In genomic region chr19:37692956-37693660, GRCh38 we compare ENCODE assay signal across 12 cellular contexts. TPM values are rescaled to one million over a fixed set of nuclear protein-coding genes. Genes with fewer than 3 reads are reported as not detected.
DNase-seq lines count a peak whose midpoint lies in the region; ATAC-seq and TF ChIP-seq lines count a peak whose summit lies in the region.
"Had no signal": no experiment of that assay in that cellular context is flagged by ENCODE, and none has a peak within 500 bp of the region (broad histone marks: within the 10 kb centered on the region; RNA-seq: fewer than 3 reads in every experiment).

No MANE protein-coding gene starts in this region.

- peaks cover 26% of the 10 kb centered on the region for H3K9me3 ChIP-seq in mesenchymal stem cell (ENCODE audit: control insufficient read depth, low read length)
- H3K9me3 ChIP-seq in upper lobe of left lung = peaks cover 1 to 38% (median 32%) of the 10 kb centered on the region in 4 donors

- H3K4me2 ChIP-seq in mesenchymal stem cell (ENCODE audit: low read length, poor library complexity, severe bottlenecking) = no peak overlapping the region

- H3K27ac Mint-ChIP-seq in activated T-cell treated with anti-CD3 and anti-CD28 coated beads, Interleukin-2, amount 50 U/mL, for 72 hours = no peak overlapping the region
- H3K27ac Mint-ChIP-seq in WTC11 = no peak overlapping the region

- H2BK5ac ChIP-seq in mesenchymal stem cell (ENCODE audit: low read depth, low read length, poor library complexity, severe bottlenecking) = no peak overlapping the region

- no peak overlapping the region for H4K8ac ChIP-seq in mesenchymal stem cell (ENCODE audit: low read length)

- H3K27me3 Mint-ChIP-seq in activated T-cell treated with anti-CD3 and anti-CD28 coated beads, Interleukin-2, amount 50 U/mL, for 72 hours (ENCODE audit: low read depth) = no peaks in the 10 kb centered on the region
- peaks cover 79% of the 10 kb centered on the region for H3K27me3 Mint-ChIP-seq in WTC11 (ENCODE audit: low read depth)

- no peak overlapping the region for H3K4ac ChIP-seq in mesenchymal stem cell (ENCODE audit: low read depth in 1 of 2, low read length in 2 of 2)

- peaks cover 20 to 30% of the 10 kb centered on the region in 2 donors for H3K36me3 Mint-ChIP-seq in activated T-cell treated with anti-CD3 and anti-CD28 coated beads, Interleukin-2, amount 50 U/mL, for 72 hours (ENCODE audit: insufficient read depth in 2 of 2)
- H3K36me3 Mint-ChIP-seq in WTC11 = peaks cover 15% of the 10 kb centered on the region

- no peak overlapping the region for H4K91ac ChIP-seq in mesenchymal stem cell (ENCODE audit: low read length)

- H3K27me3 ChIP-seq in mesenchymal stem cell (ENCODE audit: control insufficient read depth in 1 of 2, insufficient read depth in 1 of 2, low read length in 2 of 2) = no peaks in the 10 kb centered on the region
- no peaks in the 10 kb centered on the region for H3K27me3 ChIP-seq in upper lobe of left lung
- H3K27me3 ChIP-seq: tibial artery had no signal

- TF ChIP-seq EP300 in upper lobe of left lung (IDR thresholded peaks at IDR 0.05) = no peak

- WGBS in mesenchymal stem cell = 82% methylated on average over 11 of the region's 11 CpGs
- WGBS in upper lobe of left lung, 2 donors = 63 to 72% methylated on average over 11 of the region's 11 CpGs

- H3K4me3 ChIP-seq in mesenchymal stem cell (ENCODE audit: insufficient read depth in 1 of 2, low read depth in 1 of 2, low read length in 2 of 2) (no peak overlapping the region), upper lobe of left lung (no peak overlapping the region)

- peaks cover 3 to 14% of the 10 kb centered on the region in 2 donors for H3K9me3 Mint-ChIP-seq in activated T-cell treated with anti-CD3 and anti-CD28 coated beads, Interleukin-2, amount 50 U/mL, for 72 hours
- no peaks in the 10 kb centered on the region for H3K9me3 Mint-ChIP-seq in WTC11

- no peak overlapping the region for H3K14ac ChIP-seq in mesenchymal stem cell (ENCODE audit: low read length in 2 of 2)

- DNase-seq in activated T-cell treated with anti-CD3 and anti-CD28 coated beads, Interleukin-2, amount 50 U/mL, for 72 hours = no peak
- DNase-seq in activated T-cell treated with anti-CD3 and anti-CD28 coated beads, Interleukin-2, amount 50 U/mL, for 1 hour = no peak
- DNase-seq in WTC11 (ENCODE audit: low spot score) (no peak), inferior parietal cortex (ENCODE audit: extremely low spot score) (peak; percentile 20), superior temporal gyrus (ENCODE audit: extremely low spot score) (peak; percentile 73), mesenchymal stem cell (no peak), upper lobe of left lung (no peak)
- DNase-seq in effector CD8-positive, alpha-beta T cell (lab: John Stamatoyannopoulos, UW) = no peak
- DNase-seq: central memory CD4-positive, alpha-beta T cell; NCI-H1694 treated with DMSO at 0.1 percent for 48 hours; SIG-M5; tibial artery had no signal

- H3K4me1 Mint-ChIP-seq in activated T-cell treated with anti-CD3 and anti-CD28 coated beads, Interleukin-2, amount 50 U/mL, for 72 hours (ENCODE audit: low read depth) = peaks cover 19% of the 10 kb centered on the region
- peaks cover 15% of the 10 kb centered on the region for H3K4me1 Mint-ChIP-seq in WTC11

- H3K36me3 ChIP-seq in mesenchymal stem cell (ENCODE audit: control insufficient read depth in 1 of 2, insufficient read depth in 2 of 2, low read depth in 1 of 2, low read length in 2 of 2) (peaks cover 4 to 13% of the 10 kb centered on the region in 2 experiments), upper lobe of left lung (peaks cover 0 to 11% (median 5%) of the 10 kb centered on the region in 4 donors)

- no peak for ATAC-seq in activated T-cell treated with anti-CD3 and anti-CD28 coated beads, Interleukin-2, amount 50 U/mL, for 72 hours (replicated peaks in 1 of 2)
- no peak for ATAC-seq in WTC11
- no peak for ATAC-seq in upper lobe of left lung (ENCODE audit: low FRiP score in 2 of 2)

- no peak overlapping the region for H2BK120ac ChIP-seq in mesenchymal stem cell (ENCODE audit: low read depth, low read length)

- H2BK15ac ChIP-seq in mesenchymal stem cell (ENCODE audit: low read depth, poor library complexity, severe bottlenecking) = no peak overlapping the region

- no peak overlapping the region for H3K9ac ChIP-seq in mesenchymal stem cell (ENCODE audit: low read length)

- no peak for TF ChIP-seq POLR2A in upper lobe of left lung (IDR thresholded peaks at IDR 0.05)

- H3K23ac ChIP-seq in mesenchymal stem cell (ENCODE audit: low read length in 2 of 2) = no peak overlapping the region

- CTCF ChIA-PET in WTC11 (lab: Charles Lee) = interaction anchor here (0.9 to 1.6 kb wide), 2 partner anchors 27 to 33 kb away, joined by 3 to 7 read pairs; partner anchors contain the start of gene ZNF607

- POLR2A ChIA-PET in WTC11 (lab: Charles Lee) = interaction anchor here (1.0 kb wide), 1 partner anchor 209 kb away, joined by 3 read pairs; no protein-coding TSS in a partner anchor

- H2BK12ac ChIP-seq in mesenchymal stem cell (ENCODE audit: low read length in 2 of 2) = no peak overlapping the region

- no peak overlapping the region for H2AK5ac ChIP-seq in mesenchymal stem cell (ENCODE audit: low read length, severe bottlenecking)

- H3K27ac ChIP-seq in mesenchymal stem cell (ENCODE audit: low read length, poor library complexity, severe bottlenecking) (no peak overlapping the region), upper lobe of left lung (no peak overlapping the region)

- no peaks in the 10 kb centered on the region for H3K4me1 ChIP-seq in mesenchymal stem cell (ENCODE audit: control insufficient read depth, insufficient read depth, low read depth, low read length)
- H3K4me1 ChIP-seq in upper lobe of left lung = peaks cover 0 to 13% (median 1%) of the 10 kb centered on the region in 4 donors

- H3K4me3 Mint-ChIP-seq in activated T-cell treated with anti-CD3 and anti-CD28 coated beads, Interleukin-2, amount 50 U/mL, for 72 hours = peak overlapping the region; percentile 70 to 92
- H3K4me3 Mint-ChIP-seq in WTC11 = peak overlapping the region; percentile 91

- TF ChIP-seq CTCF in WTC11 (IDR thresholded peaks at IDR 0.05) = no peak
- TF ChIP-seq CTCF in upper lobe of left lung (IDR thresholded peaks at IDR 0.05) = no peak

- H3K79me1 ChIP-seq in mesenchymal stem cell (replicated peaks; ENCODE audit: low read length, poor library complexity, severe bottlenecking) = no peaks in the 10 kb centered on the region

- H2AFZ ChIP-seq in mesenchymal stem cell (ENCODE audit: low read depth, low read length) = no peak overlapping the region

- H3K18ac ChIP-seq in mesenchymal stem cell (ENCODE audit: low read depth in 1 of 2, low read length in 2 of 2) = no peak overlapping the region

TF ChIP-seq in WTC11, 78 proteins besides CTCF, POLR2A, EP300 and RAD21:
- no peak for TF ChIP-seq ZNF263 (CRISPR knock-in tag; IDR thresholded peaks at IDR 0.05; ENCODE audit: low read depth)
- TF ChIP-seq PRDM15 (CRISPR knock-in tag; IDR thresholded peaks at IDR 0.05) = no peak
- no peak for TF ChIP-seq ZBTB21 (CRISPR knock-in tag; IDR thresholded peaks at IDR 0.05; ENCODE audit: borderline replicate concordance)
- TF ChIP-seq ZNF396 (CRISPR knock-in tag; IDR thresholded peaks at IDR 0.05; ENCODE audit: borderline replicate concordance) = no peak
- no peak for TF ChIP-seq IRF1 (CRISPR knock-in tag; IDR thresholded peaks at IDR 0.05)
- no peak for TF ChIP-seq NFE2L1 (CRISPR knock-in tag; IDR thresholded peaks at IDR 0.05)

RNA-seq across cellular contexts. Expression of gene ZNF607, which starts 26.5 kb away (rescaled TPM):
- 10 to 100 TPM in 1 of 2 donors, 1 to 10 TPM in 1; 8.8 to 10.1 TPM for total RNA-seq in activated T-cell treated with anti-CD3 and anti-CD28 coated beads, Interleukin-2, amount 50 U/mL, for 72 hours
- total RNA-seq in WTC11 (2021) (17.5 to 21.2 TPM (median 20.7 TPM) in 3 replicates), upper lobe of left lung (10 to 100 TPM in 1 of 6 donors, 1 to 10 TPM in 5; 2.3 to 10.8 (median 4.8) TPM)
- 1.7 TPM for polyA plus RNA-seq in mesenchymal stem cell (2013, experiment 1 of 2)
- polyA plus RNA-seq in mesenchymal stem cell (2013, experiment 2 of 2) = 1.9 TPM

RNA-seq across cellular contexts. Expression of gene ZFP30, which starts 37.8 kb away (rescaled TPM):
- total RNA-seq in activated T-cell treated with anti-CD3 and anti-CD28 coated beads, Interleukin-2, amount 50 U/mL, for 72 hours = 10 to 100 TPM; 11.1 to 13.3 TPM
- total RNA-seq in WTC11 (2021) (7.1 to 7.7 TPM (median 7.3 TPM) in 3 replicates), upper lobe of left lung (10 to 100 TPM in 4 of 6 donors, 1 to 10 TPM in 2; 2.8 to 34.6 (median 12.3) TPM)
- polyA plus RNA-seq in mesenchymal stem cell (2013, experiment 1 of 2) = 3.7 TPM
- polyA plus RNA-seq in mesenchymal stem cell (2013, experiment 2 of 2) = 3.9 TPM

Comparison
In these comparisons a context has a peak if more than half of its experiments do, and no peak if none do; other contexts are left out.
1. DNase-seq: peak in inferior parietal cortex (single experiment) and superior temporal gyrus (single experiment); none in activated T-cell treated with anti-CD3 and anti-CD28 coated beads, Interleukin-2, amount 50 U/mL, for 72 hours (0 of 2), activated T-cell treated with anti-CD3 and anti-CD28 coated beads, Interleukin-2, amount 50 U/mL, for 1 hour (single experiment), WTC11 (single experiment), effector CD8-positive, alpha-beta T cell (single experiment), mesenchymal stem cell (single experiment) and upper lobe of left lung (0 of 2).